ENCODE assay signal across 8 cellular contexts in the genomic region with DNA sequence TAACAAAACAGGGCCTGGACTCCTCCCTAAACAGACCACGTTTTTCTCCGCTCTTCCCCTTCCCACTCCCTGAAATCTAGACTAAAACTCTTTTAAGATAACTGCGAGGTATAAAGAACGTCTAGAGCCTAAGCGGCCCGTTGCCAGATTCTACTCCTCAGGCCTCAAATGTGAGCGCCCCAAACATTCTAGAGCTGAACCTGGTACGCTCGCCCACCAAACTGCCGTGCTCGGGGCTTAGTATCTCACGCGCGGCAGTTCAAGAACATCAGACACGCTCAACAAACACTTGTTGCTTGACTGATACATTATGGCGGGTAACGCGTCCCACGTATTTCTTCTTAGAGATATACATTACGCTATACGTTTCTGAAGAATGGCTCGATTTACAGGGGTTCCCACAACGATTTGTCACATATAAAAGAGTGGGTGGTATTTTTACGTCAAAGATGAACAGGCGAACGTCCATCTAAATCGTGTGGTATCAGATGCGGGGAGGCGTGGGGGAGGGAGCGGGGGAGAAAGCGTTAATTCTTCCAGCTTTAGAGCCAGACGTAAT. TPM values are rescaled to one million over a fixed set of nuclear protein-coding genes. Genes with fewer than 3 reads are reported as not detected.
DNase-seq lines count a peak whose midpoint lies in the region; ATAC-seq lines count a peak whose summit lies in the region.

No MANE protein-coding gene starts in this region.

- no peak overlapping the region for H4K5ac ChIP-seq in mesendoderm (ENCODE audit: low read length)

- DNase-seq in SKM-1 treated with dmso at 0.1 percent for 144 hours (lab: John Stamatoyannopoulos, UW; ENCODE audit: unreplicated experiment) = peak; percentile 30
- DNase-seq in SKM-1 (lab: John Stamatoyannopoulos, UW; ENCODE audit: unreplicated experiment) = no peak
- DNase-seq in NCI-H2029 (lab: John Stamatoyannopoulos, UW) = peak; percentile 14
- peak; percentile 53 for DNase-seq in activated CD4-positive, alpha-beta T cell treated with anti-CD3 and anti-CD28 coated beads, Interleukin-2, amount 10 ng/mL, durations not matched to agents 7 days and 5 days
- DNase-seq in ecto neural progenitor cell (ENCODE audit: low spot score) = peak; percentile 56
- DNase-seq in mesendoderm = no peak
- DNase-seq in stimulated activated CD8-positive, alpha-beta memory T cell treated with anti-CD3 and anti-CD28 coated beads, Interleukin-4, amount 100 ng/mL, for 24 hours (ENCODE audit: low read depth) = peak; percentile 15

- peak overlapping the region; percentile 68 for H3K18ac ChIP-seq in mesendoderm (ENCODE audit: low read length)

- H3K9me3 Mint-ChIP-seq in activated CD4-positive, alpha-beta T cell treated with anti-CD3 and anti-CD28 coated beads, Interleukin-2, amount 10 ng/mL, durations not matched to agents 7 days and 5 days = no peaks in the 10 kb centered on the region

- H3K4me3 ChIP-seq in mesendoderm (ENCODE audit: low read length) = peak overlapping the region; percentile 25

- no peak overlapping the region for H3K23ac ChIP-seq in mesendoderm (ENCODE audit: low read length)

- H3K56ac ChIP-seq in mesendoderm (ENCODE audit: low read length) = peak overlapping the region; percentile 79

- H3K9ac ChIP-seq in mesendoderm (ENCODE audit: low read length) = peak overlapping the region; percentile 82

- H3K27me3 Mint-ChIP-seq in activated CD4-positive, alpha-beta T cell treated with anti-CD3 and anti-CD28 coated beads, Interleukin-2, amount 10 ng/mL, durations not matched to agents 7 days and 5 days = no peaks in the 10 kb centered on the region

- H3K36me3 ChIP-seq in mesendoderm (ENCODE audit: control insufficient read depth, insufficient read depth, low read length) = no peaks in the 10 kb centered on the region

- peak overlapping the region; percentile 94 for H3K4me3 Mint-ChIP-seq in activated CD4-positive, alpha-beta T cell treated with anti-CD3 and anti-CD28 coated beads, Interleukin-2, amount 10 ng/mL, durations not matched to agents 7 days and 5 days

- no peak for ATAC-seq in HG02763 (IDR thresholded peaks at IDR 0.05; ENCODE audit: unreplicated experiment)

- no peaks in the 10 kb centered on the region for H3K27me3 ChIP-seq in mesendoderm (ENCODE audit: insufficient read depth, low read length, poor library complexity)

- H3K79me2 ChIP-seq in mesendoderm (ENCODE audit: control insufficient read depth, insufficient read depth, low read length) = peaks cover 41% of the 10 kb centered on the region

- H3K4me2 ChIP-seq in mesendoderm (ENCODE audit: low read length) = peak overlapping the region; percentile 34

- peaks cover 3% of the 10 kb centered on the region for H3K79me1 ChIP-seq in mesendoderm (ENCODE audit: low read length)

- no peaks in the 10 kb centered on the region for H3K4me1 ChIP-seq in mesendoderm (ENCODE audit: control insufficient read depth, low read depth, low read length)

- H2BK120ac ChIP-seq in mesendoderm (ENCODE audit: low read depth, low read length) = peak overlapping the region; percentile 95

- H4K8ac ChIP-seq in mesendoderm (ENCODE audit: low read depth, low read length) = peak overlapping the region; percentile 87

- H3K4me1 Mint-ChIP-seq in activated CD4-positive, alpha-beta T cell treated with anti-CD3 and anti-CD28 coated beads, Interleukin-2, amount 10 ng/mL, durations not matched to agents 7 days and 5 days = peaks cover 38% of the 10 kb centered on the region

- no peak overlapping the region for H2BK15ac ChIP-seq in mesendoderm (replicated peaks; ENCODE audit: low read depth)

- H2BK5ac ChIP-seq in mesendoderm (ENCODE audit: low read length) = peak overlapping the region; percentile 2

- peaks cover 23% of the 10 kb centered on the region for H3K36me3 Mint-ChIP-seq in activated CD4-positive, alpha-beta T cell treated with anti-CD3 and anti-CD28 coated beads, Interleukin-2, amount 10 ng/mL, durations not matched to agents 7 days and 5 days (ENCODE audit: low read depth)

- no peak overlapping the region for H2AK5ac ChIP-seq in mesendoderm (ENCODE audit: low read length)

- H3K27ac ChIP-seq in mesendoderm (ENCODE audit: low read depth, low read length) = peak overlapping the region; percentile 85

- POLR2A ChIA-PET in activated CD4-positive, alpha-beta T cell treated with anti-CD3 and anti-CD28 coated beads, Interleukin-2, amount 10 ng/mL, durations not matched to agents 7 days and 5 days (lab: Charles Lee) = interaction anchor here (0.5 to 1.2 kb wide), 4 partner anchors 11 to 473 kb away, joined by 3 to 7 read pairs (median 3); partner anchors contain the start of genes DNAJA1 and RIGI

- H3K27ac Mint-ChIP-seq in activated CD4-positive, alpha-beta T cell treated with anti-CD3 and anti-CD28 coated beads, Interleukin-2, amount 10 ng/mL, durations not matched to agents 7 days and 5 days = peak overlapping the region; percentile 100

- CTCF ChIA-PET in activated CD4-positive, alpha-beta T cell treated with anti-CD3 and anti-CD28 coated beads, Interleukin-2, amount 10 ng/mL, durations not matched to agents 7 days and 5 days (lab: Charles Lee) = interaction anchor here (1.0 to 3.6 kb wide), 6 partner anchors 18 to 173 kb away, joined by 3 to 25 read pairs (median 7); partner anchors contain the start of genes ACO1 and NDUFB6

- WGBS in mesendoderm (ENCODE audit: extremely low coverage, insufficient coverage, low lambda C conversion rate) = no CpG with 5 or more reads among the region's 32 CpGs

- H3K4ac ChIP-seq in mesendoderm (ENCODE audit: low read depth, low read length) = no peak overlapping the region

RNA-seq across cellular contexts. Expression of gene SMIM27, which starts 0.6 kb away (rescaled TPM):
- 10 to 100 TPM; 17.1 to 20.0 TPM for total RNA-seq in activated CD4-positive, alpha-beta T cell treated with anti-CD3 and anti-CD28 coated beads, Interleukin-2, amount 10 ng/mL, durations not matched to agents 7 days and 5 days
- polyA plus RNA-seq in mesendoderm (2013, experiment 1 of 2) = 25.4 TPM
- polyA plus RNA-seq in mesendoderm (2013, experiment 2 of 2) = 24.7 TPM

RNA-seq across cellular contexts. Expression of gene TOPORS, which starts 0.8 kb away (rescaled TPM):
- total RNA-seq in activated CD4-positive, alpha-beta T cell treated with anti-CD3 and anti-CD28 coated beads, Interleukin-2, amount 10 ng/mL, durations not matched to agents 7 days and 5 days = 10 to 100 TPM; 12.7 to 15.1 TPM
- 35.6 TPM for polyA plus RNA-seq in mesendoderm (2013, experiment 1 of 2)
- 35.5 TPM for polyA plus RNA-seq in mesendoderm (2013, experiment 2 of 2)

RNA-seq across cellular contexts. Expression of gene NDUFB6, which starts 21.4 kb away (rescaled TPM):
- total RNA-seq in activated CD4-positive, alpha-beta T cell treated with anti-CD3 and anti-CD28 coated beads, Interleukin-2, amount 10 ng/mL, durations not matched to agents 7 days and 5 days = 10 to 100 TPM; 35.5 to 44.9 TPM
- polyA plus RNA-seq in mesendoderm (2013, experiment 1 of 2) = 95.9 TPM
- polyA plus RNA-seq in mesendoderm (2013, experiment 2 of 2) = 91.7 TPM

RNA-seq across cellular contexts. Expression of gene RIGI, which starts 25.6 kb away (rescaled TPM):
- total RNA-seq in activated CD4-positive, alpha-beta T cell treated with anti-CD3 and anti-CD28 coated beads, Interleukin-2, amount 10 ng/mL, durations not matched to agents 7 days and 5 days = 10 to 100 TPM; 26.9 to 28.5 TPM
- 4.8 TPM for polyA plus RNA-seq in mesendoderm (2013, experiment 1 of 2)
- 4.4 TPM for polyA plus RNA-seq in mesendoderm (2013, experiment 2 of 2)

Comparison
In these comparisons a context has a peak if more than half of its experiments do, and no peak if none do; other contexts are left out.
1. DNase-seq: peak in SKM-1 treated with dmso at 0.1 percent for 144 hours (single experiment), NCI-H2029 (single experiment), activated CD4-positive, alpha-beta T cell treated with anti-CD3 and anti-CD28 coated beads, Interleukin-2, amount 10 ng/mL, durations not matched to agents 7 days and 5 days (single experiment), ecto neural progenitor cell (single experiment) and stimulated activated CD8-positive, alpha-beta memory T cell treated with anti-CD3 and anti-CD28 coated beads, Interleukin-4, amount 100 ng/mL, for 24 hours (single experiment); none in SKM-1 (single experiment) and mesendoderm (single experiment).